In genomic region chr9:34072868-34073590, GRCh38 we compare ENCODE assay signal across 9 cellular contexts. TPM values are rescaled to one million over a fixed set of nuclear protein-coding genes. Genes with fewer than 3 reads are reported as not detected.
DNase-seq lines count a peak whose midpoint lies in the region; ATAC-seq, FAIRE-seq and TF ChIP-seq lines count a peak whose summit lies in the region.
"Had no signal": no experiment of that assay in that cellular context is flagged by ENCODE, and none has a peak within 500 bp of the region (broad histone marks: within the 10 kb centered on the region; RNA-seq: fewer than 3 reads in every experiment).

No MANE protein-coding gene starts in this region.

- TF ChIP-seq EP300 in HepG2 (IDR thresholded peaks at IDR 0.05; ENCODE audit: low read depth in 2 of 2, low read length in 2 of 2) (no peak), HepG2 (CRISPR knock-in tag; IDR thresholded peaks at IDR 0.05; ENCODE audit: borderline replicate concordance) (no peak; the same call in 1 of the 2 replicates)

- intact Hi-C loops in activated CD8-positive, alpha-beta T cell treated with anti-CD3 and anti-CD28 coated beads for 36 hours (cut with micrococcal nuclease) = loop anchor here (10.0 kb wide), 1 partner anchor 58 kb away; no protein-coding TSS in a partner anchor
- intact Hi-C loops in HepG2 (cut with micrococcal nuclease; ENCODE audit: unreplicated experiment) (loop anchor here (5.0 kb wide), 1 partner anchor 131 kb away; no protein-coding TSS in a partner anchor), uterus (cut with DNase I; ENCODE audit: low total_unique reads) (no loop called here)

- TF ChIP-seq POLR2A in HepG2 (IDR thresholded peaks at IDR 0.05; ENCODE audit: insufficient read depth in 1 of 2, low read depth in 2 of 2, low read length in 2 of 2) (peak in 1 of 2 experiments; percentile 37; a peak in 2 of 4 replicates), uterus (IDR thresholded peaks at IDR 0.05) (no peak)

- H3K4me3 ChIP-seq in HepG2 (replicated peaks in 1 of 3; ENCODE audit: insufficient read depth in 1 of 3, low read depth in 2 of 3, low read length in 3 of 3) = peak overlapping the region; percentile 17 to 57 (median 18); a peak in 5 of 6 replicates
- H3K4me3 ChIP-seq in uterus = no peak overlapping the region

- in situ Hi-C loops in HepG2 (cut with HindIII; ENCODE audit: extremely low pct_ligation_motif_present, low pct_unique_long_range_greater_than_20kb) = no loop called here

- no peak overlapping the region for H3K27ac Mint-ChIP-seq in activated CD8-positive, alpha-beta T cell treated with anti-CD3 and anti-CD28 coated beads, Interleukin-2, amount 10 ng/mL, durations not matched to agents 7 days and 5 days
- H3K27ac Mint-ChIP-seq in activated CD8-positive, alpha-beta T cell treated with anti-CD3 and anti-CD28 coated beads for 36 hours = no peak overlapping the region
- no peak overlapping the region for H3K27ac Mint-ChIP-seq in stimulated activated naive B cell treated with anti-CD40 and anti-IgM and Interleukin-4, amounts not matched to agents 10 μg/mL and 1 μg/mL and 100 μg/mL, for 72 hours

- CTCF ChIA-PET in activated CD8-positive, alpha-beta T cell treated with anti-CD3 and anti-CD28 coated beads, Interleukin-2, amount 10 ng/mL, durations not matched to agents 7 days and 5 days (lab: Charles Lee) = interaction anchor here (0.7 to 4.2 kb wide), 24 partner anchors 9 to 294 kb away, joined by 3 to 25 read pairs (median 4); partner anchors contain the start of genes UBAP1 and UBAP2
- CTCF ChIA-PET in activated CD8-positive, alpha-beta T cell treated with anti-CD3 and anti-CD28 coated beads for 36 hours (lab: Charles Lee) = interaction anchor here (0.8 to 3.8 kb wide), 30 partner anchors 8 to 303 kb away, joined by 3 to 22 read pairs (median 4); partner anchors contain the start of genes MYORG and UBAP2
- CTCF ChIA-PET in HepG2 (lab: Yijun Ruan, JAX; ENCODE audit: low intra/inter-chr PET ratio, low total read pairs) = no interaction called here

- POLR2A ChIA-PET in activated CD8-positive, alpha-beta T cell treated with anti-CD3 and anti-CD28 coated beads, Interleukin-2, amount 10 ng/mL, durations not matched to agents 7 days and 5 days (lab: Charles Lee) = interaction anchor here (2.3 kb wide), 1 partner anchor 24 kb away, joined by 13 read pairs; the partner anchor contains the start of gene UBAP2
- POLR2A ChIA-PET in activated CD8-positive, alpha-beta T cell treated with anti-CD3 and anti-CD28 coated beads for 36 hours (lab: Charles Lee) = interaction anchor here (0.5 to 2.1 kb wide), 4 partner anchors 10 to 41 kb away, joined by 3 to 7 read pairs (median 4); partner anchors contain the start of gene UBAP2
- POLR2A ChIA-PET in HepG2 (lab: Yijun Ruan, JAX) = interaction anchor here (0.7 to 3.0 kb wide), 16 partner anchors 13 to 260 kb away, joined by 3 to 63 read pairs (median 4); partner anchors contain the start of genes DCAF12, UBAP1 and UBAP2

- H3K4me1 ChIP-seq in HepG2 (ENCODE audit: insufficient read depth, low read length) (peaks cover 49% of the 10 kb centered on the region), uterus (peaks cover 0 to 4% of the 10 kb centered on the region in 2 donors)

- DNase-seq in activated CD8-positive, alpha-beta T cell treated with anti-CD3 and anti-CD28 coated beads, Interleukin-2, amount 10 ng/mL, durations not matched to agents 7 days and 5 days = no peak
- DNase-seq in activated CD8-positive, alpha-beta T cell treated with anti-CD3 and anti-CD28 coated beads for 36 hours = no peak
- DNase-seq in astrocyte of the hippocampus (ENCODE audit: low read depth, low spot score) (peak; percentile 81), HepG2 (ENCODE audit: low spot score) (peak; percentile 94), uterus (peak; percentile 35 to 52), NCI-H748 (lab: John Stamatoyannopoulos, UW; ENCODE audit: unreplicated experiment) (no peak)
- DNase-seq in stimulated activated naive B cell treated with anti-CD40 and anti-IgM and Interleukin-4, amounts not matched to agents 10 μg/mL and 1 μg/mL and 100 μg/mL, for 72 hours = no peak
- DNase-seq: NCI-H1105 had no signal

- H3K27me3 ChIP-seq in HepG2 (ENCODE audit: control insufficient read depth in 1 of 2, insufficient read depth in 2 of 2, low read length in 2 of 2) (no peaks in the 10 kb centered on the region), uterus (no peaks in the 10 kb centered on the region)

- H3K27me3 Mint-ChIP-seq in activated CD8-positive, alpha-beta T cell treated with anti-CD3 and anti-CD28 coated beads, Interleukin-2, amount 10 ng/mL, durations not matched to agents 7 days and 5 days (ENCODE audit: low read depth) = no peaks in the 10 kb centered on the region
- H3K27me3 Mint-ChIP-seq in activated CD8-positive, alpha-beta T cell treated with anti-CD3 and anti-CD28 coated beads for 36 hours = no peaks in the 10 kb centered on the region
- peaks cover 18 to 39% of the 10 kb centered on the region in 2 donors for H3K27me3 Mint-ChIP-seq in stimulated activated naive B cell treated with anti-CD40 and anti-IgM and Interleukin-4, amounts not matched to agents 10 μg/mL and 1 μg/mL and 100 μg/mL, for 72 hours

- H3K4me2 ChIP-seq in HepG2 (ENCODE audit: low read depth, low read length) = peak overlapping the region; percentile 87

- H4K20me1 ChIP-seq in HepG2 (ENCODE audit: insufficient read depth, low read length) = no peaks in the 10 kb centered on the region

- peak overlapping the region; percentile 58 for H2AFZ ChIP-seq in HepG2 (ENCODE audit: low read length)

- TF ChIP-seq RAD21 in HepG2 (CRISPR knock-in tag; IDR thresholded peaks at IDR 0.05) = no peak

- peak; percentile 35 for ATAC-seq in activated CD8-positive, alpha-beta T cell treated with anti-CD3 and anti-CD28 coated beads, Interleukin-2, amount 10 ng/mL, durations not matched to agents 7 days and 5 days
- ATAC-seq in activated CD8-positive, alpha-beta T cell treated with anti-CD3 and anti-CD28 coated beads for 36 hours = no peak
- ATAC-seq in HepG2 = peak; percentile 89
- no peak for ATAC-seq in stimulated activated naive B cell treated with anti-CD40 and anti-IgM and Interleukin-4, amounts not matched to agents 10 μg/mL and 1 μg/mL and 100 μg/mL, for 72 hours (replicated peaks)
- no peak for ATAC-seq in HG02852 (IDR thresholded peaks at IDR 0.05; ENCODE audit: unreplicated experiment)

- WGBS in HepG2 (ENCODE audit: low lambda C conversion rate) = 0% methylated on average over 2 of the region's 5 CpGs

- H3K4me1 Mint-ChIP-seq in activated CD8-positive, alpha-beta T cell treated with anti-CD3 and anti-CD28 coated beads, Interleukin-2, amount 10 ng/mL, durations not matched to agents 7 days and 5 days (ENCODE audit: low read depth) = peaks cover 2% of the 10 kb centered on the region
- H3K4me1 Mint-ChIP-seq in activated CD8-positive, alpha-beta T cell treated with anti-CD3 and anti-CD28 coated beads for 36 hours (ENCODE audit: low read depth) = no peaks in the 10 kb centered on the region
- H3K4me1 Mint-ChIP-seq in stimulated activated naive B cell treated with anti-CD40 and anti-IgM and Interleukin-4, amounts not matched to agents 10 μg/mL and 1 μg/mL and 100 μg/mL, for 72 hours = no peaks in the 10 kb centered on the region

- H3K27ac ChIP-seq in HepG2 (ENCODE audit: extremely low read length, insufficient read depth, low read length) (peak overlapping the region; percentile 69), uterus (peak overlapping the region; percentile 65 to 89)

- no peaks in the 10 kb centered on the region for H3K79me2 ChIP-seq in HepG2 (ENCODE audit: insufficient read depth, low read length)

- no peaks in the 10 kb centered on the region for H3K36me3 ChIP-seq in HepG2 (replicated peaks in 1 of 2; ENCODE audit: control insufficient read depth in 1 of 2, insufficient read depth in 2 of 2, low read length in 2 of 2)
- H3K36me3 ChIP-seq in uterus = no peaks in the 10 kb centered on the region

- no peaks in the 10 kb centered on the region for H3K9me3 Mint-ChIP-seq in activated CD8-positive, alpha-beta T cell treated with anti-CD3 and anti-CD28 coated beads, Interleukin-2, amount 10 ng/mL, durations not matched to agents 7 days and 5 days (ENCODE audit: insufficient read depth)
- H3K9me3 Mint-ChIP-seq in activated CD8-positive, alpha-beta T cell treated with anti-CD3 and anti-CD28 coated beads for 36 hours = no peaks in the 10 kb centered on the region
- H3K9me3 Mint-ChIP-seq in stimulated activated naive B cell treated with anti-CD40 and anti-IgM and Interleukin-4, amounts not matched to agents 10 μg/mL and 1 μg/mL and 100 μg/mL, for 72 hours = no peaks in the 10 kb centered on the region

- H3K36me3 Mint-ChIP-seq in activated CD8-positive, alpha-beta T cell treated with anti-CD3 and anti-CD28 coated beads, Interleukin-2, amount 10 ng/mL, durations not matched to agents 7 days and 5 days (ENCODE audit: low read depth) = no peaks in the 10 kb centered on the region
- no peaks in the 10 kb centered on the region for H3K36me3 Mint-ChIP-seq in activated CD8-positive, alpha-beta T cell treated with anti-CD3 and anti-CD28 coated beads for 36 hours (ENCODE audit: low read depth)
- no peaks in the 10 kb centered on the region for H3K36me3 Mint-ChIP-seq in stimulated activated naive B cell treated with anti-CD40 and anti-IgM and Interleukin-4, amounts not matched to agents 10 μg/mL and 1 μg/mL and 100 μg/mL, for 72 hours

- BruUV-seq in HepG2 (replicated peaks; lab: Mats Ljungman, UMichigan) = no TSS peak

- H3K4me3 Mint-ChIP-seq in activated CD8-positive, alpha-beta T cell treated with anti-CD3 and anti-CD28 coated beads, Interleukin-2, amount 10 ng/mL, durations not matched to agents 7 days and 5 days = no peak overlapping the region
- no peak overlapping the region for H3K4me3 Mint-ChIP-seq in activated CD8-positive, alpha-beta T cell treated with anti-CD3 and anti-CD28 coated beads for 36 hours
- no peak overlapping the region for H3K4me3 Mint-ChIP-seq in stimulated activated naive B cell treated with anti-CD40 and anti-IgM and Interleukin-4, amounts not matched to agents 10 μg/mL and 1 μg/mL and 100 μg/mL, for 72 hours

- peak; percentile 95 for FAIRE-seq in HepG2 (lab: Jason Lieb, UNC)

- H3K9ac ChIP-seq in HepG2 (ENCODE audit: insufficient read depth, low read depth, low read length) = peak overlapping the region; percentile 48

- no peak for TF ChIP-seq CTCF in activated CD8-positive, alpha-beta T cell treated with anti-CD3 and anti-CD28 coated beads for 36 hours (IDR thresholded peaks at IDR 0.05)
- TF ChIP-seq CTCF in HepG2 (CRISPR knock-in tag; IDR thresholded peaks at IDR 0.05) (peak; percentile 7; the same call in 1 of the 2 replicates), uterus (IDR thresholded peaks at IDR 0.05) (no peak)

- H3K9me3 ChIP-seq in HepG2 (ENCODE audit: low read length) = no peaks in the 10 kb centered on the region
- no peaks in the 10 kb centered on the region for H3K9me3 ChIP-seq in uterus

RNA-seq across cellular contexts. Expression of gene UBAP2, which starts 24.3 kb away (rescaled TPM):
- total RNA-seq in activated CD8-positive, alpha-beta T cell treated with anti-CD3 and anti-CD28 coated beads, Interleukin-2, amount 10 ng/mL, durations not matched to agents 7 days and 5 days = 10 to 100 TPM; 54.0 to 56.1 TPM
- total RNA-seq in activated CD8-positive, alpha-beta T cell treated with anti-CD3 and anti-CD28 coated beads for 36 hours = 10 to 100 TPM; 43.4 to 45.6 TPM
- total RNA-seq in HepG2 (2016; rRNA removed; fragmentation: Illumina TruSeq; extraction: Trizol) = 17.5 and 19.0 TPM in 2 replicates
- 103 and 114 TPM in 2 replicates for total RNA-seq in HepG2 (2016; cell fraction: cytosol; rRNA removed; fragmentation: Illumina TruSeq; extraction: Trizol; ENCODE audit: low read depth)
- 17.6 and 20.6 TPM in 2 replicates for total RNA-seq in HepG2 (2016; cell fraction: insoluble cytoplasmic fraction; rRNA removed; fragmentation: Illumina TruSeq; extraction: Trizol)
- 35.5 and 36.6 TPM in 2 replicates for total RNA-seq in HepG2 (2016; cell fraction: membrane; rRNA removed; fragmentation: Illumina TruSeq; extraction: Trizol)
- 24.8 and 27.8 TPM in 2 replicates for total RNA-seq in HepG2 (2016; cell fraction: nucleus; rRNA removed; fragmentation: Illumina TruSeq; extraction: Trizol)
- 22.0 and 26.0 TPM in 2 replicates for polyA plus RNA-seq in HepG2 (2011; rRNA removed)
- polyA plus RNA-seq in HepG2 (2011; cell fraction: cytosol; rRNA removed) = 11.3 and 13.3 TPM in 2 replicates
- 50.5 and 59.2 TPM in 2 replicates for polyA plus RNA-seq in HepG2 (2011; cell fraction: nucleus; rRNA removed)
- polyA plus RNA-seq in HepG2 (2012) = 21.5 and 21.8 TPM in 2 replicates
- polyA plus RNA-seq in HepG2 (2016; cell fraction: cytosol; fragmentation: Illumina TruSeq; extraction: Trizol; ENCODE audit: low read depth) = 5.2 and 6.0 TPM in 2 replicates
- 28.5 and 33.4 TPM in 2 replicates for polyA plus RNA-seq in HepG2 (2016; cell fraction: insoluble cytoplasmic fraction; fragmentation: Illumina TruSeq; extraction: Trizol; ENCODE audit: low read depth)
- polyA plus RNA-seq in HepG2 (2016; cell fraction: membrane; fragmentation: Illumina TruSeq; extraction: Trizol; ENCODE audit: low read depth) = 12.7 and 15.4 TPM in 2 replicates
- 48.2 and 52.4 TPM in 2 replicates for polyA plus RNA-seq in HepG2 (2016; cell fraction: nucleus; fragmentation: Illumina TruSeq; extraction: Trizol; ENCODE audit: insufficient read depth, low read depth)
- 27.0 and 46.4 TPM in 2 replicates for polyA minus RNA-seq in HepG2 (2011; rRNA and poly(A)+ RNA removed; ENCODE audit: low replicate concordance)
- polyA minus RNA-seq in HepG2 (2011; cell fraction: cytosol; rRNA and poly(A)+ RNA removed) = 14.0 and 16.6 TPM in 2 replicates
- polyA minus RNA-seq in HepG2 (2011; cell fraction: nucleus; rRNA and poly(A)+ RNA removed) = 32.4 and 34.8 TPM in 2 replicates
- total RNA-seq in uterus = 100 to 1,000 TPM in 1 of 4 donors, 10 to 100 TPM in 2, 1 to 10 TPM in 1; 9.2 to 110 (median 51.3) TPM

RNA-seq across cellular contexts. Expression of gene DCAF12, which starts 53.5 kb away (rescaled TPM):
- 10 to 100 TPM; 51.1 to 56.7 TPM for total RNA-seq in activated CD8-positive, alpha-beta T cell treated with anti-CD3 and anti-CD28 coated beads, Interleukin-2, amount 10 ng/mL, durations not matched to agents 7 days and 5 days
- total RNA-seq in activated CD8-positive, alpha-beta T cell treated with anti-CD3 and anti-CD28 coated beads for 36 hours = 10 to 100 TPM; 30.5 to 34.7 TPM
- 26.8 and 36.6 TPM in 2 replicates for total RNA-seq in HepG2 (2016; rRNA removed; fragmentation: Illumina TruSeq; extraction: Trizol)
- total RNA-seq in HepG2 (2016; cell fraction: cytosol; rRNA removed; fragmentation: Illumina TruSeq; extraction: Trizol; ENCODE audit: low read depth) = 5.5 and 5.9 TPM in 2 replicates
- 26.7 and 35.4 TPM in 2 replicates for total RNA-seq in HepG2 (2016; cell fraction: insoluble cytoplasmic fraction; rRNA removed; fragmentation: Illumina TruSeq; extraction: Trizol)
- total RNA-seq in HepG2 (2016; cell fraction: membrane; rRNA removed; fragmentation: Illumina TruSeq; extraction: Trizol) = 22.9 and 23.0 TPM in 2 replicates
- total RNA-seq in HepG2 (2016; cell fraction: nucleus; rRNA removed; fragmentation: Illumina TruSeq; extraction: Trizol) = 17.6 and 18.2 TPM in 2 replicates
- 37.4 and 38.8 TPM in 2 replicates for polyA plus RNA-seq in HepG2 (2011; rRNA removed)
- polyA plus RNA-seq in HepG2 (2011; cell fraction: cytosol; rRNA removed) = 24.7 and 32.7 TPM in 2 replicates
- polyA plus RNA-seq in HepG2 (2011; cell fraction: nucleus; rRNA removed) = 15.0 and 20.8 TPM in 2 replicates
- 24.8 and 25.9 TPM in 2 replicates for polyA plus RNA-seq in HepG2 (2012)
- polyA plus RNA-seq in HepG2 (2016; cell fraction: cytosol; fragmentation: Illumina TruSeq; extraction: Trizol; ENCODE audit: low read depth) = 2.7 and 3.0 TPM in 2 replicates
- 47.0 and 48.8 TPM in 2 replicates for polyA plus RNA-seq in HepG2 (2016; cell fraction: insoluble cytoplasmic fraction; fragmentation: Illumina TruSeq; extraction: Trizol; ENCODE audit: low read depth)
- 14.1 and 14.3 TPM in 2 replicates for polyA plus RNA-seq in HepG2 (2016; cell fraction: membrane; fragmentation: Illumina TruSeq; extraction: Trizol; ENCODE audit: low read depth)
- 24.1 and 24.6 TPM in 2 replicates for polyA plus RNA-seq in HepG2 (2016; cell fraction: nucleus; fragmentation: Illumina TruSeq; extraction: Trizol; ENCODE audit: insufficient read depth, low read depth)
- polyA minus RNA-seq in HepG2 (2011; rRNA and poly(A)+ RNA removed; ENCODE audit: low replicate concordance) = 59.5 and 125 TPM in 2 replicates
- 19.9 and 21.3 TPM in 2 replicates for polyA minus RNA-seq in HepG2 (2011; cell fraction: cytosol; rRNA and poly(A)+ RNA removed)
- 24.5 and 30.1 TPM in 2 replicates for polyA minus RNA-seq in HepG2 (2011; cell fraction: nucleus; rRNA and poly(A)+ RNA removed)
- total RNA-seq in uterus = 10 to 100 TPM in 3 of 4 donors, 1 to 10 TPM in 1; 6.4 to 35.3 (median 30.3) TPM

Comparison
In these comparisons a context has a peak if more than half of its experiments do, and no peak if none do; other contexts are left out.
1. ATAC-seq: peak in activated CD8-positive, alpha-beta T cell treated with anti-CD3 and anti-CD28 coated beads, Interleukin-2, amount 10 ng/mL, durations not matched to agents 7 days and 5 days (single experiment) and HepG2 (single experiment); none in activated CD8-positive, alpha-beta T cell treated with anti-CD3 and anti-CD28 coated beads for 36 hours (single experiment), stimulated activated naive B cell treated with anti-CD40 and anti-IgM and Interleukin-4, amounts not matched to agents 10 μg/mL and 1 μg/mL and 100 μg/mL, for 72 hours (0 of 2) and HG02852 (single experiment).
2. DNase-seq: peak in astrocyte of the hippocampus (single experiment), HepG2 (single experiment) and uterus (2 of 2); none in activated CD8-positive, alpha-beta T cell treated with anti-CD3 and anti-CD28 coated beads, Interleukin-2, amount 10 ng/mL, durations not matched to agents 7 days and 5 days (single experiment), activated CD8-positive, alpha-beta T cell treated with anti-CD3 and anti-CD28 coated beads for 36 hours (single experiment), stimulated activated naive B cell treated with anti-CD40 and anti-IgM and Interleukin-4, amounts not matched to agents 10 μg/mL and 1 μg/mL and 100 μg/mL, for 72 hours (single experiment) and NCI-H748 (single experiment).
3. H3K4me3 ChIP-seq: peak in HepG2 (3 of 3); none in uterus (0 of 2).